ENCODE assay signal across 2 cellular contexts in the genomic region with DNA sequence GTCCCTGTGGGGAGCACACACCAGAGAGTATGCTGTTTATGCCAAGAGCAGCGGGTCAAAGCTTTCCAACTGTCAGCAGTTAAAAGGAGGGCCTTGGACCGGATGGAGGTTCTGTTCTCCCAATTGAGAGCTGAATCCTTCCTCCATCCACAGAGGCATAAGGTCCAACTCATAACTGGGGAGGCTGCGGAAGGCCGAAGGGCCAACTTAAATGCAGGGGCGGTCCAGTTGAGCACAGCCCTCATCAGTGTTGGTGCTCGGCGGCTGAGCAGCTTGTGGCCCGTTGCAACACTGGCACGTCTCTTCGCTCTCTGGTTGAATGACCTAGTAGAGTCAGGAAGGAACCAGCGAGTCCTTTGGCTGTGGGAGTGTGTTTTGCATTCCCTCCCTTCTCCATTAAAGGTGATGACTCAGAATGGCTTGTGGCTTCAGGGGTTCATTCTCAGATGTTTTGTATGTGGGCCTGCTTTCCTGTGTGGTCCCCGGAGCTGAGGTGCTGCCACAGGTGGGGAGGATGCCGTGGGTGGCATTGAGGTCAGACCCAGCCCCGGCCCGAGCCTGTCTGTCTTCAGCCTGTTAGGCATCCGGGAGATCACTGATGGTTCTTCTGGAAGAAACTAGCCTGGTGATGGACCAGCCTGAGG.
A peak's percentile ranks its signal among the peaks of the same experiment; 100 is the strongest.
TF ChIP-seq lines count a peak whose summit lies in the region.

No MANE protein-coding gene starts in this region.

TF ChIP-seq in GM12891, 5 proteins besides CTCF, POLR2A, EP300 and RAD21:
- TF ChIP-seq TAF1 (IDR thresholded peaks at IDR 0.05; ENCODE audit: low read depth, low read length), result no peak
- TF ChIP-seq POU2F2 (IDR thresholded peaks at IDR 0.05; ENCODE audit: low read depth, low read length), result 0 out of 2 replicates have a peak, but pooled peaks have one; percentile 28

TF ChIP-seq in IMR-90, 13 proteins besides CTCF, POLR2A, EP300 and RAD21:
- no peak for TF ChIP-seq BHLHE40 (IDR thresholded peaks at IDR 0.05; ENCODE audit: low read depth, low read length)
- TF ChIP-seq RCOR1 (IDR thresholded peaks at IDR 0.05; ENCODE audit: insufficient replicate concordance, low read length), result no peak
- no peak for TF ChIP-seq MAZ (IDR thresholded peaks at IDR 0.05; ENCODE audit: borderline replicate concordance, low read depth, low read length)
- TF ChIP-seq MAFK (IDR thresholded peaks at IDR 0.05; ENCODE audit: low read depth, low read length), result no peak
- TF ChIP-seq RFX5 (IDR thresholded peaks at IDR 0.05; ENCODE audit: low read depth, low read length), result no peak
- no peak for TF ChIP-seq CHD1 (IDR thresholded peaks at IDR 0.05; ENCODE audit: low read depth, low read length)
- TF ChIP-seq, protein P1, sequence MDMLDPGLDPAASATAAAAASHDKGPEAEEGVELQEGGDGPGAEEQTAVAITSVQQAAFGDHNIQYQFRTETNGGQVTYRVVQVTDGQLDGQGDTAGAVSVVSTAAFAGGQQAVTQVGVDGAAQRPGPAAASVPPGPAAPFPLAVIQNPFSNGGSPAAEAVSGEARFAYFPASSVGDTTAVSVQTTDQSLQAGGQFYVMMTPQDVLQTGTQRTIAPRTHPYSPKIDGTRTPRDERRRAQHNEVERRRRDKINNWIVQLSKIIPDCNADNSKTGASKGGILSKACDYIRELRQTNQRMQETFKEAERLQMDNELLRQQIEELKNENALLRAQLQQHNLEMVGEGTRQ (IDR thresholded peaks at IDR 0.05; ENCODE audit: low read depth, low read length), result no peak
- TF ChIP-seq CEBPB (IDR thresholded peaks at IDR 0.05; ENCODE audit: low read depth, low read length), result no peak
- no peak for TF ChIP-seq MXI1 (IDR thresholded peaks at IDR 0.05; ENCODE audit: borderline replicate concordance, low read depth, low read length)
- no peak for TF ChIP-seq NFE2L2 (IDR thresholded peaks at IDR 0.05; ENCODE audit: low read depth, low read length)
